Comparison of ENCODE assay signal across 10 cellular contexts in the genomic region with DNA sequence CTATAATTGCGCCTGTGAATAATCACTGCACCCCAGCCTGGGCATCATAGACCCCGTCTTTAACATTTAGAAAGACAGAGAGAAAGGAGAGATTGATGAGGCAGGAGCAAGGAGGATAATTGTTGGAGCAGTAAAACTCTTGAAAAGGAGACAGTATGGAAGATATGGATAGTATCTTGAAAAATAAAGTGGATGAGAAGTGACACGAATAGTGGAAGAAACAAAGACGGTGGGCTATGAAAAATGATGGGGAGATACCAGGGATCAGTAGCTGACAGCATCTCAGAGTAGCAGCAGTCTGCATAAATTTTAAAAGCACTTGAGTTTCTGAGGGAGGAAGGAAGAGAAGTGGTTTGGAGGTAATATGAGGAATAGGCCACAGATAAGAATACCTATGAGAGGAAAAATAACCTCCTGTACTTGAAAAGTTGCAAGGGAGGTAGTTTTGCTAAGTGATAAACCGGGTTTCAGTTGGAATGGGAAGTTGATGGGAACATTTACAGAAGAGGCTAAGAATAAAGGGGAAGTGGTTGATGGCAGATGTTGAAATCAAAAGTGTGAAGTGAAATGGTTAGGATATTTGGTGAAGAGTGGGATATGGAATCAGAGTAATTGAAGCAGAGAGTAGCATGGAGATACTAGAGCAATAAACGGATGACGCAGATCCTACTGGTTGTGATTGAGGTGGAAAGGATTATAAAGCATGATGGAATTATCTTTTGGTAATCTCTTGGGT. TPM values are rescaled to one million over a fixed set of nuclear protein-coding genes. Genes with fewer than 3 reads are reported as not detected.
DNase-seq lines count a peak whose midpoint lies in the region; TF ChIP-seq lines count a peak whose summit lies in the region.
"Had no signal": no experiment of that assay in that cellular context is flagged by ENCODE, and none has a peak within 500 bp of the region (broad histone marks: within the 10 kb centered on the region; RNA-seq: fewer than 3 reads in every experiment).

No MANE protein-coding gene starts in this region.

- H3K4me1 Mint-ChIP-seq in activated CD4-positive, alpha-beta T cell treated with anti-CD3 and anti-CD28 coated beads, Interleukin-2, amount 10 ng/mL, durations not matched to agents 24 days and 14 days = peaks cover 26% of the 10 kb centered on the region
- peaks cover 17% of the 10 kb centered on the region for H3K4me1 Mint-ChIP-seq in endothelial cell (ENCODE audit: unreplicated experiment)

- no peak overlapping the region for H3K27ac Mint-ChIP-seq in activated CD4-positive, alpha-beta T cell treated with anti-CD3 and anti-CD28 coated beads, Interleukin-2, amount 10 ng/mL, durations not matched to agents 24 days and 14 days
- no peak overlapping the region for H3K27ac Mint-ChIP-seq in endothelial cell (ENCODE audit: unreplicated experiment)

- no peaks in the 10 kb centered on the region for H3K27me3 Mint-ChIP-seq in activated CD4-positive, alpha-beta T cell treated with anti-CD3 and anti-CD28 coated beads, Interleukin-2, amount 10 ng/mL, durations not matched to agents 24 days and 14 days
- peaks cover 1% of the 10 kb centered on the region for H3K27me3 Mint-ChIP-seq in endothelial cell (ENCODE audit: unreplicated experiment)

- no peak overlapping the region for H3K9ac ChIP-seq in stomach smooth muscle (ENCODE audit: low read length in 2 of 2)

- TF ChIP-seq POLR2A in adrenal gland (IDR thresholded peaks at IDR 0.05) = no peak

- H3K9me3 ChIP-seq in stomach smooth muscle (ENCODE audit: control insufficient read depth in 2 of 2, low read length in 2 of 2) = no peaks in the 10 kb centered on the region
- no peaks in the 10 kb centered on the region for H3K9me3 ChIP-seq in adrenal gland (replicated peaks in 1 of 3)
- H3K9me3 ChIP-seq: SJSA1 had no signal

- 85 to 87% (median 85%) methylated on average over 7 of the region's 7 CpGs for WGBS in adrenal gland, 4 donors

- H3K4me1 ChIP-seq in stomach smooth muscle (ENCODE audit: control insufficient read depth, insufficient read depth, low read length) = peaks cover 2% of the 10 kb centered on the region
- H3K4me1 ChIP-seq in adrenal gland (replicated peaks in 1 of 2) = peaks cover 3 to 18% of the 10 kb centered on the region in 2 donors

- no peaks in the 10 kb centered on the region for H3K36me3 ChIP-seq in stomach smooth muscle (ENCODE audit: control insufficient read depth in 2 of 2, insufficient read depth in 2 of 2, low read length in 2 of 2)
- H3K36me3 ChIP-seq in adrenal gland (replicated peaks in 1 of 2) = no peaks in the 10 kb centered on the region

- peaks cover 8% of the 10 kb centered on the region for H3K36me3 Mint-ChIP-seq in activated CD4-positive, alpha-beta T cell treated with anti-CD3 and anti-CD28 coated beads, Interleukin-2, amount 10 ng/mL, durations not matched to agents 24 days and 14 days (ENCODE audit: low read depth)
- H3K36me3 Mint-ChIP-seq in endothelial cell (ENCODE audit: low read depth, unreplicated experiment) = peaks cover 4% of the 10 kb centered on the region

- H3K4me3 ChIP-seq in stomach smooth muscle (ENCODE audit: low read length in 2 of 2) (no peak overlapping the region), adrenal gland (no peak overlapping the region)

- TF ChIP-seq CTCF in endothelial cell (IDR thresholded peaks at IDR 0.05; ENCODE audit: unreplicated experiment) = no peak
- TF ChIP-seq CTCF in adrenal gland (IDR thresholded peaks at IDR 0.05) = no peak

- H3K27ac ChIP-seq in stomach smooth muscle (ENCODE audit: low read length) = peak overlapping the region; percentile 99
- H3K27ac ChIP-seq in adrenal gland = peak overlapping the region in 2 of 5 donors; percentile 1 to 96

- intact Hi-C loops in activated CD4-positive, alpha-beta T cell treated with anti-CD3 and anti-CD28 coated beads, Interleukin-2, amount 10 ng/mL, durations not matched to agents 24 days and 14 days (cut with micrococcal nuclease) = no loop called here
- intact Hi-C loops in adrenal gland (cut with DNase I) = no loop called here

- no peaks in the 10 kb centered on the region for H3K9me3 Mint-ChIP-seq in activated CD4-positive, alpha-beta T cell treated with anti-CD3 and anti-CD28 coated beads, Interleukin-2, amount 10 ng/mL, durations not matched to agents 24 days and 14 days
- H3K9me3 Mint-ChIP-seq in endothelial cell (ENCODE audit: unreplicated experiment) = no peaks in the 10 kb centered on the region

- no peak for DNase-seq in activated CD4-positive, alpha-beta T cell treated with anti-CD3 and anti-CD28 coated beads, Interleukin-2, amount 10 ng/mL, durations not matched to agents 24 days and 14 days
- DNase-seq in activated CD4-positive, alpha-beta T cell treated with anti-CD3 and anti-CD28 coated beads for 1 hour = no peak
- peak; percentile 37 for DNase-seq in NOMO-1 treated with dmso at 0.1 percent for 144 hours (lab: John Stamatoyannopoulos, UW; ENCODE audit: unreplicated experiment)
- DNase-seq in endothelial cell (ENCODE audit: low spot score) = no peak
- no peak for DNase-seq in NCI-H1694 treated with DMSO at 0.1 percent for 48 hours (lab: John Stamatoyannopoulos, UW)
- no peak for DNase-seq in epidermal melanocyte (ENCODE audit: insufficient read length, low spot score)
- DNase-seq in adrenal gland = no peak
- DNase-seq: amygdala had no signal

- H3K27me3 ChIP-seq in stomach smooth muscle (ENCODE audit: control insufficient read depth in 1 of 2, insufficient read depth in 2 of 2, low read length in 2 of 2) = no peaks in the 10 kb centered on the region
- H3K27me3 ChIP-seq in adrenal gland = no peaks in the 10 kb centered on the region
- H3K27me3 ChIP-seq: SJSA1 had no signal

- H3K4me3 Mint-ChIP-seq in activated CD4-positive, alpha-beta T cell treated with anti-CD3 and anti-CD28 coated beads, Interleukin-2, amount 10 ng/mL, durations not matched to agents 24 days and 14 days = peak overlapping the region; percentile 16
- peak overlapping the region; percentile 3 for H3K4me3 Mint-ChIP-seq in endothelial cell (ENCODE audit: unreplicated experiment)

RNA-seq across cellular contexts. Expression of a gene that starts 1.8 kb away (rescaled TPM):
- 17.1 and 17.9 TPM in 2 replicates for total RNA-seq in activated CD4-positive, alpha-beta T cell treated with anti-CD3 and anti-CD28 coated beads, Interleukin-2, amount 10 ng/mL, durations not matched to agents 24 days and 14 days
- total RNA-seq in endothelial cell (ENCODE audit: unreplicated experiment) = 14.6 TPM
- total RNA-seq in adrenal gland = 10 to 100 TPM in 5 of 8 donors, 1 to 10 TPM in 3; 3.4 to 16.3 (median 11.5) TPM
- polyA plus RNA-seq in adrenal gland = 1 to 10 TPM; 3.4 to 8.5 (median 3.7) TPM
